Comparison of ENCODE assay signal across 19 cellular contexts in genomic region chr16:4790871-4791270, GRCh38. TPM values are rescaled to one million over a fixed set of nuclear protein-coding genes. Genes with fewer than 3 reads are reported as not detected.
DNase-seq lines count a peak whose midpoint lies in the region; ATAC-seq and TF ChIP-seq lines count a peak whose summit lies in the region.
"Had no signal": no experiment of that assay in that cellular context is flagged by ENCODE, and none has a peak within 500 bp of the region (broad histone marks: within the 10 kb centered on the region; RNA-seq: fewer than 3 reads in every experiment).

No MANE protein-coding gene starts in this region.

- H3K27ac ChIP-seq in osteoblast (ENCODE audit: low read depth, low read length) (no peak overlapping the region), hepatocyte (no peak overlapping the region)
- H3K27ac ChIP-seq: C4-2B had no signal

- H3K9me3 ChIP-seq in osteoblast (ENCODE audit: low read depth, low read length) (no peaks in the 10 kb centered on the region), hepatocyte (ENCODE audit: low read depth) (no peaks in the 10 kb centered on the region)

- peak; percentile 55 for ATAC-seq in activated CD4-positive, alpha-beta T cell treated with anti-CD3 and anti-CD28 coated beads for 36 hours
- peak; percentile 83 for ATAC-seq in activated T-helper 17 cell treated with anti-CD3 and anti-CD28 coated beads, Interleukin-2, amount 50 U/mL, for 72 hours (replicated peaks)
- ATAC-seq in GM21381 (IDR thresholded peaks at IDR 0.05; ENCODE audit: unreplicated experiment): no peak
- ATAC-seq: K562 had no signal

- H4K20me1 ChIP-seq in osteoblast (ENCODE audit: insufficient read depth, low read length): no peaks in the 10 kb centered on the region
- no peaks in the 10 kb centered on the region for H4K20me1 ChIP-seq in hepatocyte (ENCODE audit: insufficient read depth, poor library complexity, severe bottlenecking)

- H3K27me3 Mint-ChIP-seq in activated CD4-positive, alpha-beta T cell treated with anti-CD3 and anti-CD28 coated beads for 36 hours: peaks cover 2% of the 10 kb centered on the region
- no peaks in the 10 kb centered on the region for H3K27me3 Mint-ChIP-seq in activated T-helper 17 cell treated with anti-CD3 and anti-CD28 coated beads, Interleukin-2, amount 50 U/mL, for 72 hours

- TF ChIP-seq CTCF in osteoblast (IDR thresholded peaks at IDR 0.05; ENCODE audit: extremely low read depth, low read depth, low read length): no peak
- TF ChIP-seq CTCF in hepatocyte (IDR thresholded peaks at IDR 0.05; ENCODE audit: poor library complexity): no peak

- H3K27me3 ChIP-seq in osteoblast (ENCODE audit: insufficient read depth, low read length): no peaks in the 10 kb centered on the region
- H3K27me3 ChIP-seq in hepatocyte: no peaks in the 10 kb centered on the region

- no peaks in the 10 kb centered on the region for H3K4me1 Mint-ChIP-seq in activated CD4-positive, alpha-beta T cell treated with anti-CD3 and anti-CD28 coated beads for 36 hours
- H3K4me1 Mint-ChIP-seq in activated T-helper 17 cell treated with anti-CD3 and anti-CD28 coated beads, Interleukin-2, amount 50 U/mL, for 72 hours: no peaks in the 10 kb centered on the region

- H3K9me3 Mint-ChIP-seq in activated CD4-positive, alpha-beta T cell treated with anti-CD3 and anti-CD28 coated beads for 36 hours (ENCODE audit: low read depth): no peaks in the 10 kb centered on the region
- no peaks in the 10 kb centered on the region for H3K9me3 Mint-ChIP-seq in activated T-helper 17 cell treated with anti-CD3 and anti-CD28 coated beads, Interleukin-2, amount 50 U/mL, for 72 hours

- no peak for DNase-seq in activated CD4-positive, alpha-beta T cell treated with anti-CD3 and anti-CD28 coated beads for 36 hours
- no peak for DNase-seq in activated CD4-positive, alpha-beta T cell treated with anti-CD3 and anti-CD28 coated beads for 48 hours
- DNase-seq in LHCN-M2 (ENCODE audit: low read depth): peak; percentile 45
- peak; percentile 54 for DNase-seq in osteoblast (ENCODE audit: insufficient read length, low spot score, missing footprints)
- no peak for DNase-seq in dedifferentiated amniotic fluid mesenchymal stem cell (ENCODE audit: extremely low spot score)
- DNase-seq in hepatocyte (ENCODE audit: low spot score): no peak
- DNase-seq: 8988T, COR-L47, DMS153, EL, HCEC 1CT, NCI-H1105, NCI-H1694, NCI-H526 treated with DMSO at 0.1 percent for 48 hours, SHP77 treated with DMSO at 0.1 percent for 48 hours had no signal

- POLR2A ChIA-PET in activated CD4-positive, alpha-beta T cell treated with anti-CD3 and anti-CD28 coated beads for 36 hours (lab: Charles Lee): no interaction called here

- CTCF ChIA-PET in activated CD4-positive, alpha-beta T cell treated with anti-CD3 and anti-CD28 coated beads for 36 hours (lab: Charles Lee): no interaction called here

- H3K36me3 Mint-ChIP-seq in activated CD4-positive, alpha-beta T cell treated with anti-CD3 and anti-CD28 coated beads for 36 hours (ENCODE audit: low read depth): no peaks in the 10 kb centered on the region
- no peaks in the 10 kb centered on the region for H3K36me3 Mint-ChIP-seq in activated T-helper 17 cell treated with anti-CD3 and anti-CD28 coated beads, Interleukin-2, amount 50 U/mL, for 72 hours (ENCODE audit: low read depth)

- H3K4me3 ChIP-seq in osteoblast (ENCODE audit: insufficient read depth, low read length) (no peak overlapping the region), hepatocyte (no peak overlapping the region)
- H3K4me3 ChIP-seq: K562 had no signal

- intact Hi-C loops in activated CD4-positive, alpha-beta T cell treated with anti-CD3 and anti-CD28 coated beads for 36 hours (cut with DNase I, micrococcal nuclease): no loop called here

- H3K4me3 Mint-ChIP-seq in activated CD4-positive, alpha-beta T cell treated with anti-CD3 and anti-CD28 coated beads for 36 hours: no peak overlapping the region
- H3K4me3 Mint-ChIP-seq in activated T-helper 17 cell treated with anti-CD3 and anti-CD28 coated beads, Interleukin-2, amount 50 U/mL, for 72 hours: no peak overlapping the region

- H3K79me2 ChIP-seq in osteoblast (ENCODE audit: insufficient read depth, low read length): no peaks in the 10 kb centered on the region
- H3K79me2 ChIP-seq in hepatocyte: no peaks in the 10 kb centered on the region

- H3K4me1 ChIP-seq in osteoblast (ENCODE audit: insufficient read depth, low read length): no peaks in the 10 kb centered on the region
- peaks cover 12% of the 10 kb centered on the region for H3K4me1 ChIP-seq in hepatocyte (ENCODE audit: insufficient read depth)

- H3K4me2 ChIP-seq in osteoblast (ENCODE audit: insufficient read depth, low read length) (no peak overlapping the region), hepatocyte (no peak overlapping the region)

- H3K27ac Mint-ChIP-seq in activated CD4-positive, alpha-beta T cell treated with anti-CD3 and anti-CD28 coated beads for 36 hours: no peak overlapping the region
- H3K27ac Mint-ChIP-seq in activated T-helper 17 cell treated with anti-CD3 and anti-CD28 coated beads, Interleukin-2, amount 50 U/mL, for 72 hours: no peak overlapping the region

- H3K9me2 ChIP-seq in hepatocyte (replicated peaks; ENCODE audit: insufficient read depth): no peaks in the 10 kb centered on the region

- WGBS in hepatocyte (ENCODE audit: low lambda C conversion rate, missing lambda C conversion rate): 86% methylated on average over 10 of the region's 10 CpGs

- no peaks in the 10 kb centered on the region for H3K36me3 ChIP-seq in osteoblast (ENCODE audit: insufficient read depth, low read length)
- no peaks in the 10 kb centered on the region for H3K36me3 ChIP-seq in hepatocyte (replicated peaks; ENCODE audit: insufficient read depth, low read depth)

- no peak overlapping the region for H2AFZ ChIP-seq in osteoblast (ENCODE audit: low read length)
- no peak overlapping the region for H2AFZ ChIP-seq in hepatocyte

RNA-seq across cellular contexts. Expression of gene SEPTIN12, which starts 2.7 kb away (rescaled TPM):
- total RNA-seq in activated CD4-positive, alpha-beta T cell treated with anti-CD3 and anti-CD28 coated beads for 36 hours: not detected
- not detected in 2 replicates for total RNA-seq in LHCN-M2 (2014; rRNA removed)
- polyA plus RNA-seq in LHCN-M2 (2012): not detected
- not detected for total RNA-seq in activated T-helper 17 cell treated with anti-CD3 and anti-CD28 coated beads, Interleukin-2, amount 50 U/mL, for 72 hours
- total RNA-seq in osteoblast: not detected in 2 replicates
- total RNA-seq in hepatocyte: not detected in 2 replicates
- polyA plus RNA-seq in hepatocyte: not detected in 2 replicates
- total RNA-seq: K562 had no signal
- polyA plus RNA-seq: K562 had no signal

RNA-seq across cellular contexts. Expression of gene SMIM22, which starts 4.3 kb away (rescaled TPM):
- not detected for total RNA-seq in activated CD4-positive, alpha-beta T cell treated with anti-CD3 and anti-CD28 coated beads for 36 hours
- total RNA-seq in LHCN-M2 (2014; rRNA removed) (not detected in 2 replicates), osteoblast (not detected in 2 replicates), hepatocyte (not detected in 2 replicates)
- polyA plus RNA-seq in LHCN-M2 (2012): not detected
- total RNA-seq in activated T-helper 17 cell treated with anti-CD3 and anti-CD28 coated beads, Interleukin-2, amount 50 U/mL, for 72 hours: not detected
- polyA plus RNA-seq in hepatocyte: 12.3 and 15.1 TPM in 2 replicates
- total RNA-seq: K562 had no signal
- polyA plus RNA-seq: K562 had no signal

RNA-seq across cellular contexts. Expression of gene ROGDI, which starts 11.6 kb away (rescaled TPM):
- total RNA-seq in activated CD4-positive, alpha-beta T cell treated with anti-CD3 and anti-CD28 coated beads for 36 hours: 1 to 10 TPM; 3.7 to 7.3 TPM
- 17.8 and 25.8 TPM in 2 replicates for total RNA-seq in LHCN-M2 (2014; rRNA removed)
- 23.6 TPM for polyA plus RNA-seq in LHCN-M2 (2012)
- 1 to 10 TPM; 8.0 to 8.8 TPM for total RNA-seq in activated T-helper 17 cell treated with anti-CD3 and anti-CD28 coated beads, Interleukin-2, amount 50 U/mL, for 72 hours
- 15.9 and 17.1 TPM in 2 replicates for total RNA-seq in osteoblast
- 21.2 and 29.1 TPM in 2 replicates for total RNA-seq in hepatocyte
- polyA plus RNA-seq in hepatocyte: 48.2 and 49.5 TPM in 2 replicates

RNA-seq across cellular contexts. Expression of gene ZNF500, which starts 23.9 kb away (rescaled TPM):
- 10 to 100 TPM; 10.3 to 11.6 TPM for total RNA-seq in activated CD4-positive, alpha-beta T cell treated with anti-CD3 and anti-CD28 coated beads for 36 hours
- total RNA-seq in LHCN-M2 (2014; rRNA removed) (10.9 and 11.8 TPM in 2 replicates), osteoblast (14.5 and 16.2 TPM in 2 replicates), hepatocyte (8.7 and 10.4 TPM in 2 replicates)
- 4.8 TPM for polyA plus RNA-seq in LHCN-M2 (2012)
- total RNA-seq in activated T-helper 17 cell treated with anti-CD3 and anti-CD28 coated beads, Interleukin-2, amount 50 U/mL, for 72 hours: 10 to 100 TPM in 1 of 2 donors, 1 to 10 TPM in 1; 9.7 to 12.5 TPM
- polyA plus RNA-seq in hepatocyte: 10.6 and 13.3 TPM in 2 replicates

RNA-seq across cellular contexts. Expression of gene GLYR1, which starts 56.2 kb away (rescaled TPM):
- 10 to 100 TPM; 76.9 to 78.4 TPM for total RNA-seq in activated CD4-positive, alpha-beta T cell treated with anti-CD3 and anti-CD28 coated beads for 36 hours
- total RNA-seq in LHCN-M2 (2014; rRNA removed) (38.3 and 52.8 TPM in 2 replicates), osteoblast (48.0 and 48.1 TPM in 2 replicates), hepatocyte (46.5 and 49.5 TPM in 2 replicates)
- polyA plus RNA-seq in LHCN-M2 (2012): 41.8 TPM
- total RNA-seq in activated T-helper 17 cell treated with anti-CD3 and anti-CD28 coated beads, Interleukin-2, amount 50 U/mL, for 72 hours: 10 to 100 TPM; 57.8 to 97.2 TPM
- polyA plus RNA-seq in hepatocyte: 47.2 and 56.9 TPM in 2 replicates

Comparison
In these comparisons a context has a peak if more than half of its experiments do, and no peak if none do; other contexts are left out.
1. DNase-seq: peak in LHCN-M2 (single experiment) and osteoblast (single experiment); none in activated CD4-positive, alpha-beta T cell treated with anti-CD3 and anti-CD28 coated beads for 36 hours (single experiment), activated CD4-positive, alpha-beta T cell treated with anti-CD3 and anti-CD28 coated beads for 48 hours (single experiment), dedifferentiated amniotic fluid mesenchymal stem cell (single experiment) and hepatocyte (single experiment).